In genomic region chr13:113428871-113429607, GRCh38 we compare ENCODE assay signal across 21 cellular contexts. TPM values are rescaled to one million over a fixed set of nuclear protein-coding genes. Genes with fewer than 3 reads are reported as not detected.
DNase-seq lines count a peak whose midpoint lies in the region; ATAC-seq and TF ChIP-seq lines count a peak whose summit lies in the region.
"Had no signal": no experiment of that assay in that cellular context is flagged by ENCODE, and none has a peak within 500 bp of the region (broad histone marks: within the 10 kb centered on the region; RNA-seq: fewer than 3 reads in every experiment).

No MANE protein-coding gene starts in this region.

- no peaks in the 10 kb centered on the region for H3K4me1 Mint-ChIP-seq in natural killer cell treated with Interleukin-12 subunit alpha and Interleukin-12 subunit beta and Interleukin-15 and Interleukin-18, amount 100 ng/mL, for 72 hours (ENCODE audit: low read depth in 2 of 2)
- H3K4me1 Mint-ChIP-seq in natural killer cell, result no peaks in the 10 kb centered on the region
- no peaks in the 10 kb centered on the region for H3K4me1 Mint-ChIP-seq in WTC11
- peaks cover 6% of the 10 kb centered on the region for H3K4me1 Mint-ChIP-seq in neural progenitor cell

- H3K4me1 ChIP-seq in neural progenitor cell (no peaks in the 10 kb centered on the region), vagina (peaks cover 4% of the 10 kb centered on the region), upper lobe of right lung (no peaks in the 10 kb centered on the region)

- TF ChIP-seq CTCF in natural killer cell (IDR thresholded peaks at IDR 0.05) (no peak), WTC11 (IDR thresholded peaks at IDR 0.05) (no peak), neural progenitor cell (IDR thresholded peaks at IDR 0.05) (no peak), vagina (IDR thresholded peaks at IDR 0.05) (no peak), upper lobe of right lung (IDR thresholded peaks at IDR 0.05) (no peak)

- H3F3A ChIP-seq in neural progenitor cell (ENCODE audit: low read depth), result peaks cover 3% of the 10 kb centered on the region

- no peaks in the 10 kb centered on the region for H3K9me3 ChIP-seq in neural progenitor cell (ENCODE audit: low read depth)
- H3K9me3 ChIP-seq in vagina, result no peaks in the 10 kb centered on the region
- no peaks in the 10 kb centered on the region for H3K9me3 ChIP-seq in upper lobe of right lung
- H3K9me3 ChIP-seq: Caco-2 had no signal

- H3K36me3 ChIP-seq in neural progenitor cell (no peaks in the 10 kb centered on the region), vagina (no peaks in the 10 kb centered on the region), upper lobe of right lung (no peaks in the 10 kb centered on the region)

- CTCF ChIA-PET in WTC11 (lab: Charles Lee), result interaction anchor here (0.8 to 2.6 kb wide), 2 partner anchors 22 to 134 kb away, joined by 4 to 11 read pairs; no protein-coding TSS in a partner anchor

- no peak overlapping the region for H3K9ac ChIP-seq in neural progenitor cell

- no peak overlapping the region for H3K27ac Mint-ChIP-seq in natural killer cell treated with Interleukin-12 subunit alpha and Interleukin-12 subunit beta and Interleukin-15 and Interleukin-18, amount 100 ng/mL, for 72 hours
- H3K27ac Mint-ChIP-seq in natural killer cell, result no peak overlapping the region
- peak overlapping the region; percentile 57; the same call in 1 of the 2 replicates for H3K27ac Mint-ChIP-seq in WTC11
- no peak overlapping the region for H3K27ac Mint-ChIP-seq in neural progenitor cell
- H3K27ac Mint-ChIP-seq: CD8-positive, alpha-beta T cell had no signal

- POLR2A ChIA-PET in WTC11 (lab: Charles Lee), result no interaction called here

- H3K4me3 ChIP-seq in neural progenitor cell (no peak overlapping the region), vagina (no peak overlapping the region), upper lobe of right lung (no peak overlapping the region)

- ATAC-seq in natural killer cell treated with Interleukin-12 subunit alpha and Interleukin-12 subunit beta and Interleukin-15 and Interleukin-18, amount 100 ng/mL, for 72 hours, result no peak
- ATAC-seq in natural killer cell (no peak), WTC11 (no peak), HG02973 (IDR thresholded peaks at IDR 0.05; ENCODE audit: unreplicated experiment) (no peak), upper lobe of right lung (no peak)
- ATAC-seq: CD8-positive, alpha-beta T cell had no signal

- no peaks in the 10 kb centered on the region for H3K79me2 ChIP-seq in neural progenitor cell (ENCODE audit: low read depth)

- H2AFZ ChIP-seq in neural progenitor cell (replicated peaks), result no peak overlapping the region

- intact Hi-C loops in natural killer cell (cut with micrococcal nuclease), result no loop called here
- intact Hi-C loops in vagina (cut with DNase I), result no loop called here
- intact Hi-C loops in upper lobe of right lung (cut with DNase I), result no loop called here

- H4K20me1 ChIP-seq in neural progenitor cell (ENCODE audit: low read depth), result no peaks in the 10 kb centered on the region

- H3K4me2 ChIP-seq in neural progenitor cell, result no peak overlapping the region

- H3K27me3 Mint-ChIP-seq in natural killer cell treated with Interleukin-12 subunit alpha and Interleukin-12 subunit beta and Interleukin-15 and Interleukin-18, amount 100 ng/mL, for 72 hours, result no peaks in the 10 kb centered on the region
- H3K27me3 Mint-ChIP-seq in natural killer cell (ENCODE audit: low read depth in 2 of 2) (no peaks in the 10 kb centered on the region), WTC11 (ENCODE audit: low read depth) (no peaks in the 10 kb centered on the region), neural progenitor cell (ENCODE audit: insufficient read depth, low read depth) (peaks cover 2% of the 10 kb centered on the region)

- H3K9me3 Mint-ChIP-seq in natural killer cell treated with Interleukin-12 subunit alpha and Interleukin-12 subunit beta and Interleukin-15 and Interleukin-18, amount 100 ng/mL, for 72 hours, result no peaks in the 10 kb centered on the region
- no peaks in the 10 kb centered on the region for H3K9me3 Mint-ChIP-seq in natural killer cell
- no peaks in the 10 kb centered on the region for H3K9me3 Mint-ChIP-seq in WTC11
- H3K9me3 Mint-ChIP-seq in neural progenitor cell, result no peaks in the 10 kb centered on the region
- H3K9me3 Mint-ChIP-seq: CD8-positive, alpha-beta T cell had no signal

- no peaks in the 10 kb centered on the region for H3K36me3 Mint-ChIP-seq in natural killer cell treated with Interleukin-12 subunit alpha and Interleukin-12 subunit beta and Interleukin-15 and Interleukin-18, amount 100 ng/mL, for 72 hours
- H3K36me3 Mint-ChIP-seq in natural killer cell (no peaks in the 10 kb centered on the region), WTC11 (no peaks in the 10 kb centered on the region), neural progenitor cell (no peaks in the 10 kb centered on the region)
- H3K36me3 Mint-ChIP-seq: CD8-positive, alpha-beta T cell had no signal

- no peak for TF ChIP-seq POLR2A in vagina (IDR thresholded peaks at IDR 0.05)

- peak; percentile 56 for DNase-seq in natural killer cell treated with Interleukin-12 subunit alpha and Interleukin-12 subunit beta and Interleukin-15 and Interleukin-18, amount 100 ng/mL, for 72 hours (ENCODE audit: low spot score)
- no peak for DNase-seq in natural killer cell
- DNase-seq in WTC11 (ENCODE audit: low spot score), result no peak
- DNase-seq in neural progenitor cell (ENCODE audit: low spot score), result peak; percentile 1
- DNase-seq in vagina (ENCODE audit: extremely low spot score in 2 of 2), result no peak
- DNase-seq in LoVo (ENCODE audit: low spot score), result no peak
- no peak for DNase-seq in upper lobe of right lung
- DNase-seq: C1 segment of cervical spinal cord; Caco-2; CD8-positive, alpha-beta T cell; GF-D8; Karpas-422; NCI-H1092 treated with DMSO at 0.1 percent for 48 hours; NCI-H1436; NCI-H187; NCI-H2081 treated with DMSO at 0.1 percent for 48 hours; NCI-H2171 treated with DMSO at 0.1 percent for 48 hours; NCI-H524; NCI-H774; SHP77 had no signal

- H3K27me3 ChIP-seq in neural progenitor cell (no peaks in the 10 kb centered on the region), vagina (no peaks in the 10 kb centered on the region), upper lobe of right lung (no peaks in the 10 kb centered on the region)

- H3K4me3 Mint-ChIP-seq in natural killer cell treated with Interleukin-12 subunit alpha and Interleukin-12 subunit beta and Interleukin-15 and Interleukin-18, amount 100 ng/mL, for 72 hours, result no peak overlapping the region
- H3K4me3 Mint-ChIP-seq in natural killer cell, result no peak overlapping the region
- H3K4me3 Mint-ChIP-seq in WTC11, result no peak overlapping the region
- H3K4me3 Mint-ChIP-seq in neural progenitor cell, result no peak overlapping the region
- H3K4me3 Mint-ChIP-seq: CD8-positive, alpha-beta T cell had no signal

- H3K27ac ChIP-seq in neural progenitor cell (no peak overlapping the region), vagina (peak overlapping the region; percentile 69), upper lobe of right lung (no peak overlapping the region)

TF ChIP-seq in WTC11, 78 proteins besides CTCF, POLR2A, EP300 and RAD21 (continues in another document):
- no peak for TF ChIP-seq FOXJ3 (CRISPR knock-in tag; IDR thresholded peaks at IDR 0.05; ENCODE audit: borderline replicate concordance)
- TF ChIP-seq, protein P1, sequence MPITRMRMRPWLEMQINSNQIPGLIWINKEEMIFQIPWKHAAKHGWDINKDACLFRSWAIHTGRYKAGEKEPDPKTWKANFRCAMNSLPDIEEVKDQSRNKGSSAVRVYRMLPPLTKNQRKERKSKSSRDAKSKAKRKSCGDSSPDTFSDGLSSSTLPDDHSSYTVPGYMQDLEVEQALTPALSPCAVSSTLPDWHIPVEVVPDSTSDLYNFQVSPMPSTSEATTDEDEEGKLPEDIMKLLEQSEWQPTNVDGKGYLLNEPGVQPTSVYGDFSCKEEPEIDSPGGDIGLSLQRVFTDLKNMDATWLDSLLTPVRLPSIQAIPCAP (CRISPR knock-in tag; IDR thresholded peaks at IDR 0.05), result no peak
- no peak for TF ChIP-seq ZNF219 (CRISPR knock-in tag; IDR thresholded peaks at IDR 0.05; ENCODE audit: borderline replicate concordance)
- TF ChIP-seq TCF7 (CRISPR knock-in tag; IDR thresholded peaks at IDR 0.05; ENCODE audit: low read depth), result no peak
- TF ChIP-seq FOXK1 (CRISPR knock-in tag; IDR thresholded peaks at IDR 0.05), result no peak
- no peak for TF ChIP-seq EMX1 (CRISPR knock-in tag; IDR thresholded peaks at IDR 0.05)
- TF ChIP-seq SMAD4 (CRISPR knock-in tag; IDR thresholded peaks at IDR 0.05), result no peak
- no peak for TF ChIP-seq HMGXB4 (CRISPR knock-in tag; IDR thresholded peaks at IDR 0.05)
- no peak for TF ChIP-seq MXD4 (CRISPR knock-in tag; IDR thresholded peaks at IDR 0.05; ENCODE audit: borderline replicate concordance)
- TF ChIP-seq ZNF138 (CRISPR knock-in tag; conservative IDR thresholded peaks at IDR 0.05), result no peak
- no peak for TF ChIP-seq USF1 (CRISPR knock-in tag; IDR thresholded peaks at IDR 0.05)

RNA-seq across cellular contexts. Expression of gene ADPRHL1, which starts 24.2 kb away (rescaled TPM):
- 1 to 10 TPM; 1.8 to 1.9 TPM for total RNA-seq in natural killer cell treated with Interleukin-12 subunit alpha and Interleukin-12 subunit beta and Interleukin-15 and Interleukin-18, amount 100 ng/mL, for 72 hours
- total RNA-seq in natural killer cell (under 1 TPM; 0.56 to 0.93 (median 0.72) TPM), WTC11 (2021) (1.0 to 1.5 TPM (median 1.4 TPM) in 3 replicates), neural progenitor cell (ENCODE audit: low replicate concordance) (0.22 and 0.43 TPM in 2 replicates), vagina (1.7 TPM), upper lobe of right lung (1.9 TPM)

Comparison
In these comparisons a context has a peak if more than half of its experiments do, and no peak if none do; other contexts are left out.
1. DNase-seq: peak in natural killer cell treated with Interleukin-12 subunit alpha and Interleukin-12 subunit beta and Interleukin-15 and Interleukin-18, amount 100 ng/mL, for 72 hours (single experiment) and neural progenitor cell (single experiment); none in natural killer cell (single experiment), WTC11 (single experiment), vagina (0 of 2), LoVo (single experiment) and upper lobe of right lung (single experiment).